Comparison of ENCODE assay signal across 17 cellular contexts in the genomic region with DNA sequence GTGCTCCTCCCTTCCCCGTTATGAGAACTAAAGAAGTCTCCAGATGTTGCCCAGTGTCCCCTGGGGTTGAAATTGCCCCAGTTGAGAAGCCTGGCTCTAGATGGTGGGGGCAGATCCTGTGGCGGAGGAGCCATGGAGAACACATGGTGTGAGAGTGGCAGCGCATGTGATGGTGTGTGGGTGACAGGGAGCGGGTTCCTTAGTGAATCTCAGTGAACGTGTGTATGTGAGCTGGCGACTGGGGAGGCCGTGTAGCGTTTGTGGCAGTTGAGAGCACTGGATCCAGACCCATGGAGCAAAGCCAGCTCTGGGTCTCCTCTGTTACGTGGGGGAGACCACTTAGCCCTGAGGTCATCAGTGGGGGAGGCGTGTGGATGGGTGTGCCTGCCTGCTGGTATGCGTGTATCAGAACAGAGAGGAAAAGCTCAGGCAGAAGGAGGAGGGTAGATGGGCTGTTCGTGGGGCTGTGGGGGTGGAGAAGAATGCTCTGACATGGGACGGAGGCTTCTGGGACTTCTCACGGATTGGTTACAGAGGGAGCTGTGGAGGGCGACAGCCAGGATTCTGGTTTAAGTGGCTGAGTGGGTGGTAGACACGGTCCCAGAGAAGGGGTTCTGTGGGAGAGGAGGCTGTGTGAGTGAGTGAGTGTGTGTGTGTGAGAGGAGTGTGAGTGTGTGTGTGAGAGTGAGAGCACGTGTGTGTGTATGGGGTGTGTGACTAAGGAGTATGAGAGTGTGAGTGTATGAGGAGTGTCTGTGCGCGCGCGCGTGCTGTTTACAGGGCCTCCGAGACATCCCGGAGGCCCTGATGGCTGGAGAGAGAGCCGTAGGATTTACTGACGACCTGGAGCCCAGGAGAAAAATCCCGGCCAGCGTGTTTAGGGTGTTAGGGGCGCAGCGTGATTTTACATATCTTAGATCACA.
A peak's percentile ranks its signal among the peaks of the same experiment; 100 is the strongest.
DNase-seq lines count a peak whose midpoint lies in the region; ATAC-seq and TF ChIP-seq lines count a peak whose summit lies in the region.
"Had no signal": no experiment of that assay in that cellular context is flagged by ENCODE, and none has a peak within 500 bp of the region (broad histone marks: within the 10 kb centered on the region; RNA-seq: fewer than 3 reads in every experiment).

No MANE protein-coding gene starts in this region.

- H3K27me3 Mint-ChIP-seq in MCF 10A (ENCODE audit: insufficient read depth, unreplicated experiment) (no peaks in the 10 kb centered on the region), brain (peaks cover 1% of the 10 kb centered on the region)
- H3K27me3 Mint-ChIP-seq in activated T-helper 1 cell treated with anti-CD3 and anti-CD28 coated beads, Interleukin-12 subunit alpha, Interleukin-12 subunit beta, Interleukin-2, Interleukin-4 antibody, amounts not matched to agents 30 ng/mL and 10 ng/mL and 1 ng/mL, durations not matched to agents 14 hours and 24 hours and 36 hours (ENCODE audit: insufficient read depth) = no peaks in the 10 kb centered on the region
- H3K27me3 Mint-ChIP-seq: activated naive CD8-positive, alpha-beta T cell treated with anti-CD3 and anti-CD28 coated beads for 36 hours had no signal

- no peaks in the 10 kb centered on the region for H3K9me2 ChIP-seq in PC-9 (ENCODE audit: insufficient read depth)

- H3K4me1 ChIP-seq in breast epithelium = no peaks in the 10 kb centered on the region
- H3K4me1 ChIP-seq in PC-9 (replicated peaks; ENCODE audit: insufficient read depth) = no peaks in the 10 kb centered on the region

- H3K9me3 Mint-ChIP-seq in MCF 10A (ENCODE audit: unreplicated experiment) (no peaks in the 10 kb centered on the region), brain (no peaks in the 10 kb centered on the region)
- H3K9me3 Mint-ChIP-seq in stimulated activated effector memory CD8-positive, alpha-beta T cell treated with anti-CD3 and anti-CD28 coated beads, Interleukin-12 subunit alpha, Interleukin-12 subunit beta, amount 100 ng/mL, for 72 hours = no peaks in the 10 kb centered on the region
- no peaks in the 10 kb centered on the region for H3K9me3 Mint-ChIP-seq in activated T-helper 1 cell treated with anti-CD3 and anti-CD28 coated beads, Interleukin-12 subunit alpha, Interleukin-12 subunit beta, Interleukin-2, Interleukin-4 antibody, amounts not matched to agents 30 ng/mL and 10 ng/mL and 1 ng/mL, durations not matched to agents 14 hours and 24 hours and 36 hours
- H3K9me3 Mint-ChIP-seq: activated naive CD8-positive, alpha-beta T cell treated with anti-CD3 and anti-CD28 coated beads for 36 hours had no signal

- H3K27me3 ChIP-seq in breast epithelium = no peaks in the 10 kb centered on the region
- H3K27me3 ChIP-seq in PC-9 (ENCODE audit: insufficient read depth, low read depth) = no peaks in the 10 kb centered on the region
- H3K27me3 ChIP-seq: suprapubic skin had no signal

- no peaks in the 10 kb centered on the region for H3F3A ChIP-seq in PC-9 (ENCODE audit: insufficient read depth, low read depth)

- H2AFZ ChIP-seq in PC-9 = no peak overlapping the region

- H4K20me1 ChIP-seq in PC-9 (ENCODE audit: insufficient read depth) = peaks cover 3% of the 10 kb centered on the region

- in situ Hi-C loops in ACHN (cut with HindIII; ENCODE audit: low pct_ligation_motif_present, low pct_unique_long_range_greater_than_20kb, low sequenced_read_pairs) = no loop called here

- H3K4me2 ChIP-seq in PC-9 = no peak overlapping the region

- H3K79me2 ChIP-seq in PC-9 (ENCODE audit: low read depth) = no peaks in the 10 kb centered on the region

- TF ChIP-seq CTCF in breast epithelium (IDR thresholded peaks at IDR 0.05) (no peak), MCF 10A (IDR thresholded peaks at IDR 0.05; ENCODE audit: unreplicated experiment) (no peak), brain (conservative IDR thresholded peaks at IDR 0.05) (no peak), PC-9 (conservative IDR thresholded peaks at IDR 0.05) (no peak)

- no peaks in the 10 kb centered on the region for H3K36me3 Mint-ChIP-seq in MCF 10A (ENCODE audit: insufficient read depth, unreplicated experiment)
- no peaks in the 10 kb centered on the region for H3K36me3 Mint-ChIP-seq in brain
- H3K36me3 Mint-ChIP-seq in stimulated activated effector memory CD8-positive, alpha-beta T cell treated with anti-CD3 and anti-CD28 coated beads, Interleukin-12 subunit alpha, Interleukin-12 subunit beta, amount 100 ng/mL, for 72 hours = peaks cover 5% of the 10 kb centered on the region
- no peaks in the 10 kb centered on the region for H3K36me3 Mint-ChIP-seq in activated T-helper 1 cell treated with anti-CD3 and anti-CD28 coated beads, Interleukin-12 subunit alpha, Interleukin-12 subunit beta, Interleukin-2, Interleukin-4 antibody, amounts not matched to agents 30 ng/mL and 10 ng/mL and 1 ng/mL, durations not matched to agents 14 hours and 24 hours and 36 hours (ENCODE audit: low read depth)
- H3K36me3 Mint-ChIP-seq: activated naive CD8-positive, alpha-beta T cell treated with anti-CD3 and anti-CD28 coated beads for 36 hours had no signal

- H3K4me3 ChIP-seq in breast epithelium = peak overlapping the region in 1 of 3 donors; percentile 35
- no peak overlapping the region for H3K4me3 ChIP-seq in PC-9
- H3K4me3 ChIP-seq: skin epidermis, suprapubic skin had no signal

- H3K4me1 Mint-ChIP-seq in MCF 10A (ENCODE audit: insufficient read depth, unreplicated experiment) = no peaks in the 10 kb centered on the region
- H3K4me1 Mint-ChIP-seq in brain = peaks cover 55% of the 10 kb centered on the region
- no peaks in the 10 kb centered on the region for H3K4me1 Mint-ChIP-seq in stimulated activated effector memory CD8-positive, alpha-beta T cell treated with anti-CD3 and anti-CD28 coated beads, Interleukin-12 subunit alpha, Interleukin-12 subunit beta, amount 100 ng/mL, for 72 hours
- no peaks in the 10 kb centered on the region for H3K4me1 Mint-ChIP-seq in activated T-helper 1 cell treated with anti-CD3 and anti-CD28 coated beads, Interleukin-12 subunit alpha, Interleukin-12 subunit beta, Interleukin-2, Interleukin-4 antibody, amounts not matched to agents 30 ng/mL and 10 ng/mL and 1 ng/mL, durations not matched to agents 14 hours and 24 hours and 36 hours (ENCODE audit: low read depth)

- H3K9me3 ChIP-seq in breast epithelium (no peaks in the 10 kb centered on the region), PC-9 (ENCODE audit: insufficient read depth, low read depth) (no peaks in the 10 kb centered on the region)
- H3K9me3 ChIP-seq: suprapubic skin had no signal

- H3K36me3 ChIP-seq in breast epithelium (no peaks in the 10 kb centered on the region), PC-9 (ENCODE audit: low read depth) (no peaks in the 10 kb centered on the region)
- H3K36me3 ChIP-seq: suprapubic skin had no signal

- ATAC-seq in stimulated activated effector memory CD8-positive, alpha-beta T cell treated with anti-CD3 and anti-CD28 coated beads, Interleukin-12 subunit alpha, Interleukin-12 subunit beta, amount 100 ng/mL, for 72 hours = no peak

- BruUV-seq in MCF 10A (replicated peaks; lab: Mats Ljungman, UMichigan) (no TSS peak), PC-9 (replicated peaks; lab: Mats Ljungman, UMichigan) (no TSS peak)

- no peak for DNase-seq in breast epithelium (ENCODE audit: low spot score in 2 of 2)
- DNase-seq in MCF 10A (ENCODE audit: unreplicated experiment) = no peak
- DNase-seq in mesenteric fat pad (ENCODE audit: low spot score) = peak; percentile 75
- no peak for DNase-seq in stimulated activated effector memory CD8-positive, alpha-beta T cell treated with anti-CD3 and anti-CD28 coated beads, Interleukin-12 subunit alpha, Interleukin-12 subunit beta, amount 100 ng/mL, for 72 hours (ENCODE audit: low spot score in 2 of 2)
- no peak for DNase-seq in PC-9
- no peak for DNase-seq in ACHN
- no peak for DNase-seq in activated T-helper 1 cell treated with anti-CD3 and anti-CD28 coated beads, Interleukin-12 subunit alpha, Interleukin-12 subunit beta, Interleukin-2, Interleukin-4 antibody, amounts not matched to agents 30 ng/mL and 10 ng/mL and 1 ng/mL, durations not matched to agents 14 hours and 24 hours and 36 hours (ENCODE audit: low spot score)
- DNase-seq: activated CD4-positive, CD25-positive, alpha-beta regulatory T cell; activated CD8-positive, alpha-beta memory T cell treated with anti-CD3 and anti-CD28 coated beads, Interleukin-2, amount 50 U/mL, for 4 hours; activated naive CD8-positive, alpha-beta T cell treated with anti-CD3 and anti-CD28 coated beads for 36 hours; dermis blood vessel endothelial cell; NCI-H1092; OCI-M1 had no signal

- CTCF ChIA-PET in MCF 10A (lab: Yijun Ruan, JAX) (interaction anchor here (0.6 to 1.1 kb wide), 3 partner anchors 20 to 343 kb away, joined by 3 to 5 read pairs (median 4); no protein-coding TSS in a partner anchor), PC-9 (lab: Charles Lee) (no interaction called here)

- TF ChIP-seq POLR2A in breast epithelium (IDR thresholded peaks at IDR 0.05) = no peak

- no peak overlapping the region for H3K27ac Mint-ChIP-seq in MCF 10A (ENCODE audit: low read depth, unreplicated experiment)
- H3K27ac Mint-ChIP-seq in brain = peak overlapping the region in 3 of 5 experiments; percentile 8 to 21 (median 10)
- peak overlapping the region; percentile 30 for H3K27ac Mint-ChIP-seq in stimulated activated effector memory CD8-positive, alpha-beta T cell treated with anti-CD3 and anti-CD28 coated beads, Interleukin-12 subunit alpha, Interleukin-12 subunit beta, amount 100 ng/mL, for 72 hours
- no peak overlapping the region for H3K27ac Mint-ChIP-seq in activated T-helper 1 cell treated with anti-CD3 and anti-CD28 coated beads, Interleukin-12 subunit alpha, Interleukin-12 subunit beta, Interleukin-2, Interleukin-4 antibody, amounts not matched to agents 30 ng/mL and 10 ng/mL and 1 ng/mL, durations not matched to agents 14 hours and 24 hours and 36 hours
- H3K27ac Mint-ChIP-seq: activated naive CD8-positive, alpha-beta T cell treated with anti-CD3 and anti-CD28 coated beads for 36 hours had no signal

- intact Hi-C loops in breast epithelium (cut with DNase I; ENCODE audit: low total_unique reads) = no loop called here
- intact Hi-C loops in MCF 10A (cut with micrococcal nuclease) = no loop called here
- intact Hi-C loops in PC-9 (cut with micrococcal nuclease; ENCODE audit: unreplicated experiment) = no loop called here
- intact Hi-C loops in activated T-helper 1 cell treated with anti-CD3 and anti-CD28 coated beads, Interleukin-12 subunit alpha, Interleukin-12 subunit beta, Interleukin-2, Interleukin-4 antibody, amounts not matched to agents 30 ng/mL and 10 ng/mL and 1 ng/mL, durations not matched to agents 14 hours and 24 hours and 36 hours (cut with micrococcal nuclease) = no loop called here

- H3K27ac ChIP-seq in breast epithelium (peak overlapping the region; percentile 50 to 86), PC-9 (no peak overlapping the region)
- H3K27ac ChIP-seq: 22Rv1, suprapubic skin had no signal

- H3K4me3 Mint-ChIP-seq in MCF 10A (ENCODE audit: unreplicated experiment) = no peak overlapping the region
- H3K4me3 Mint-ChIP-seq in brain = no peak overlapping the region
- no peak overlapping the region for H3K4me3 Mint-ChIP-seq in stimulated activated effector memory CD8-positive, alpha-beta T cell treated with anti-CD3 and anti-CD28 coated beads, Interleukin-12 subunit alpha, Interleukin-12 subunit beta, amount 100 ng/mL, for 72 hours
- no peak overlapping the region for H3K4me3 Mint-ChIP-seq in activated T-helper 1 cell treated with anti-CD3 and anti-CD28 coated beads, Interleukin-12 subunit alpha, Interleukin-12 subunit beta, Interleukin-2, Interleukin-4 antibody, amounts not matched to agents 30 ng/mL and 10 ng/mL and 1 ng/mL, durations not matched to agents 14 hours and 24 hours and 36 hours
- H3K4me3 Mint-ChIP-seq: activated naive CD8-positive, alpha-beta T cell treated with anti-CD3 and anti-CD28 coated beads for 36 hours had no signal

- POLR2A ChIA-PET in MCF 10A (lab: Yijun Ruan, JAX) = no interaction called here
- POLR2A ChIA-PET in PC-9 (lab: Charles Lee; ENCODE audit: unreplicated experiment) = no interaction called here

Comparison
In these comparisons a context has a peak if more than half of its experiments do, and no peak if none do; other contexts are left out.
1. H3K27ac Mint-ChIP-seq: peak in brain (3 of 5) and stimulated activated effector memory CD8-positive, alpha-beta T cell treated with anti-CD3 and anti-CD28 coated beads, Interleukin-12 subunit alpha, Interleukin-12 subunit beta, amount 100 ng/mL, for 72 hours (single experiment); none in MCF 10A (single experiment) and activated T-helper 1 cell treated with anti-CD3 and anti-CD28 coated beads, Interleukin-12 subunit alpha, Interleukin-12 subunit beta, Interleukin-2, Interleukin-4 antibody, amounts not matched to agents 30 ng/mL and 10 ng/mL and 1 ng/mL, durations not matched to agents 14 hours and 24 hours and 36 hours (single experiment).